ENCODE assay signal across 1 cellular context in the genomic region with DNA sequence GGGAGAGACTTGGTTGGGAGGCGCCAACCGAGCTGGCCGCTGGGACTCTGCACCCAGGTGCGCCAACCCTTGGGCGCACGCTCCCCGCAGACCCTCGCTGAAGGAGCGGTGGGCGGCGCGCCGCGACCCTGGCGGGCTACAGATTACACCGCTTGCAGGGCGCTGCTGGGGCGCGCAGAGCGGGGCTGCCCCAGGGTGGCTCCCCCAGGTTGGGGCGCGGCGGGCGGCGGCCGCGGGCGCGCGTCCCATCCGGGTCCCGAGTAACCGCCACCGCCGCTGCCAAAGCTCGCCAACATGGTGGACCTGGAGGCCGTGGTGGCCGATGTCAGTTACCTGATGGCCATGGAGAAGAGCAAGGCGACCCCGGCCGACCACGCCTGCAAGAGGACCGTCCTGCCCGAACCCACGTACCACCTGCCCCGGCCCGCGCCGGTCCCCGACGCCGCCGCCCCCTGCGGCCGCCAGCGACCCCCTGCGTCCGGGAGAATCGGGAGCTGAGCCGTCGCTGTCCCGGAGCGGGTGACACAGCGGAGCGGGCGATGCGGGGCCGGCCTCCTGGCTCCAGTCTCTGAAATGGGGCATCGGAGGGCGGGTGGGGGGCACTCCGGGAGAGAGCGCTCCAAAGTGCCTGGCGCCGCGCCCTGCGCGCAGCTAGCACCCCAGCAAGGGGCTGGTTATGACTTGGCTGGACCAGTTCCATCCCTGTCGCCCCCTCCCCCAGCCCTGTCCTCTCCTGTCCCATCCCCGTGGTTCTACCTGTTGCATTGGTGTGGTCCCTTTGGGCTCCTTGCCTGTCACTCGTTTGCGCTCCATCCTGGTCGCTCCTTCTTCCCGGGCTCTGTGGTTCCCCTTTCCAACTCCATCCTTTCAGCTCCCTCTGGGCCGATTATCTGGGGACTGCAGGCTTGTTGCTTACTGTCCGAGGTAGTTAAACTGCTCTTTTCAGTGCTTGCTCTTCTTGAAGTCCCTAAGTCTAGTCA.
TF ChIP-seq lines count a peak whose summit lies in the region.

No MANE protein-coding gene starts in this region.

TF ChIP-seq in GM12878, 131 proteins besides CTCF, POLR2A, EP300 and RAD21 (continued from another document):
- TF ChIP-seq, protein P1, sequence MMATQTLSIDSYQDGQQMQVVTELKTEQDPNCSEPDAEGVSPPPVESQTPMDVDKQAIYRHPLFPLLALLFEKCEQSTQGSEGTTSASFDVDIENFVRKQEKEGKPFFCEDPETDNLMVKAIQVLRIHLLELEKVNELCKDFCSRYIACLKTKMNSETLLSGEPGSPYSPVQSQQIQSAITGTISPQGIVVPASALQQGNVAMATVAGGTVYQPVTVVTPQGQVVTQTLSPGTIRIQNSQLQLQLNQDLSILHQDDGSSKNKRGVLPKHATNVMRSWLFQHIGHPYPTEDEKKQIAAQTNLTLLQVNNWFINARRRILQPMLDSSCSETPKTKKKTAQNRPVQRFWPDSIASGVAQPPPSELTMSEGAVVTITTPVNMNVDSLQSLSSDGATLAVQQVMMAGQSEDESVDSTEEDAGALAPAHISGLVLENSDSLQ (IDR thresholded peaks at IDR 0.05): no peak
- TF ChIP-seq EGR1 (IDR thresholded peaks at IDR 0.05; ENCODE audit: borderline replicate concordance in 1 of 2, low read depth in 2 of 2, low read length in 2 of 2) (no peak), LARP7 (IDR thresholded peaks at IDR 0.05) (0 out of 2 replicates have a peak, but pooled peaks have one; percentile 26), KDM1A (IDR thresholded peaks at IDR 0.05; ENCODE audit: borderline replicate concordance) (no peak), BRCA1 (IDR thresholded peaks at IDR 0.05; ENCODE audit: low read depth, low read length) (no peak), IRF4 (IDR thresholded peaks at IDR 0.05; ENCODE audit: low read depth, low read length) (no peak), SPI1 (IDR thresholded peaks at IDR 0.05; ENCODE audit: borderline replicate concordance, insufficient read depth, low read depth, low read length) (no peak), SMARCA5 (IDR thresholded peaks at IDR 0.05) (no peak), DPF2 (IDR thresholded peaks at IDR 0.05) (0 out of 2 replicates have a peak, but pooled peaks have one; percentile 28), SUZ12 (IDR thresholded peaks at IDR 0.05; ENCODE audit: unreplicated experiment) (no peak), WRNIP1 (IDR thresholded peaks at IDR 0.05; ENCODE audit: borderline replicate concordance, low read depth, low read length) (no peak), ZSCAN29 (IDR thresholded peaks at IDR 0.05) (no peak)
- TF ChIP-seq, protein P2, sequence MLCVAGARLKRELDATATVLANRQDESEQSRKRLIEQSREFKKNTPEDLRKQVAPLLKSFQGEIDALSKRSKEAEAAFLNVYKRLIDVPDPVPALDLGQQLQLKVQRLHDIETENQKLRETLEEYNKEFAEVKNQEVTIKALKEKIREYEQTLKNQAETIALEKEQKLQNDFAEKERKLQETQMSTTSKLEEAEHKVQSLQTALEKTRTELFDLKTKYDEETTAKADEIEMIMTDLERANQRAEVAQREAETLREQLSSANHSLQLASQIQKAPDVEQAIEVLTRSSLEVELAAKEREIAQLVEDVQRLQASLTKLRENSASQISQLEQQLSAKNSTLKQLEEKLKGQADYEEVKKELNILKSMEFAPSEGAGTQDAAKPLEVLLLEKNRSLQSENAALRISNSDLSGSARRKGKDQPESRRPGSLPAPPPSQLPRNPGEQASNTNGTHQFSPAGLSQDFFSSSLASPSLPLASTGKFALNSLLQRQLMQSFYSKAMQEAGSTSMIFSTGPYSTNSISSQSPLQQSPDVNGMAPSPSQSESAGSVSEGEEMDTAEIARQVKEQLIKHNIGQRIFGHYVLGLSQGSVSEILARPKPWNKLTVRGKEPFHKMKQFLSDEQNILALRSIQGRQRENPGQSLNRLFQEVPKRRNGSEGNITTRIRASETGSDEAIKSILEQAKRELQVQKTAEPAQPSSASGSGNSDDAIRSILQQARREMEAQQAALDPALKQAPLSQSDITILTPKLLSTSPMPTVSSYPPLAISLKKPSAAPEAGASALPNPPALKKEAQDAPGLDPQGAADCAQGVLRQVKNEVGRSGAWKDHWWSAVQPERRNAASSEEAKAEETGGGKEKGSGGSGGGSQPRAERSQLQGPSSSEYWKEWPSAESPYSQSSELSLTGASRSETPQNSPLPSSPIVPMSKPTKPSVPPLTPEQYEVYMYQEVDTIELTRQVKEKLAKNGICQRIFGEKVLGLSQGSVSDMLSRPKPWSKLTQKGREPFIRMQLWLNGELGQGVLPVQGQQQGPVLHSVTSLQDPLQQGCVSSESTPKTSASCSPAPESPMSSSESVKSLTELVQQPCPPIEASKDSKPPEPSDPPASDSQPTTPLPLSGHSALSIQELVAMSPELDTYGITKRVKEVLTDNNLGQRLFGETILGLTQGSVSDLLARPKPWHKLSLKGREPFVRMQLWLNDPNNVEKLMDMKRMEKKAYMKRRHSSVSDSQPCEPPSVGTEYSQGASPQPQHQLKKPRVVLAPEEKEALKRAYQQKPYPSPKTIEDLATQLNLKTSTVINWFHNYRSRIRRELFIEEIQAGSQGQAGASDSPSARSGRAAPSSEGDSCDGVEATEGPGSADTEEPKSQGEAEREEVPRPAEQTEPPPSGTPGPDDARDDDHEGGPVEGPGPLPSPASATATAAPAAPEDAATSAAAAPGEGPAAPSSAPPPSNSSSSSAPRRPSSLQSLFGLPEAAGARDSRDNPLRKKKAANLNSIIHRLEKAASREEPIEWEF (IDR thresholded peaks at IDR 0.05; ENCODE audit: insufficient replicate concordance, low read depth, low read length): no peak
- TF ChIP-seq, protein P3, sequence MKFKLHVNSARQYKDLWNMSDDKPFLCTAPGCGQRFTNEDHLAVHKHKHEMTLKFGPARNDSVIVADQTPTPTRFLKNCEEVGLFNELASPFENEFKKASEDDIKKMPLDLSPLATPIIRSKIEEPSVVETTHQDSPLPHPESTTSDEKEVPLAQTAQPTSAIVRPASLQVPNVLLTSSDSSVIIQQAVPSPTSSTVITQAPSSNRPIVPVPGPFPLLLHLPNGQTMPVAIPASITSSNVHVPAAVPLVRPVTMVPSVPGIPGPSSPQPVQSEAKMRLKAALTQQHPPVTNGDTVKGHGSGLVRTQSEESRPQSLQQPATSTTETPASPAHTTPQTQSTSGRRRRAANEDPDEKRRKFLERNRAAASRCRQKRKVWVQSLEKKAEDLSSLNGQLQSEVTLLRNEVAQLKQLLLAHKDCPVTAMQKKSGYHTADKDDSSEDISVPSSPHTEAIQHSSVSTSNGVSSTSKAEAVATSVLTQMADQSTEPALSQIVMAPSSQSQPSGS (IDR thresholded peaks at IDR 0.05; ENCODE audit: low read length): no peak
TF ChIP-seq in GM12878: peak in this region for 6.
